Comparison of ENCODE assay signal across 20 cellular contexts in genomic region chr14:31961881-31962280, GRCh38.
DNase-seq lines count a peak whose midpoint lies in the region; ATAC-seq, FAIRE-seq and TF ChIP-seq lines count a peak whose summit lies in the region.
"Had no signal": no experiment of that assay in that cellular context is flagged by ENCODE, and none has a peak within 500 bp of the region (broad histone marks: within the 10 kb centered on the region; RNA-seq: fewer than 3 reads in every experiment).

No MANE protein-coding gene starts in this region.

- dilution Hi-C loops in mammary epithelial cell (cut with HindIII; ENCODE audit: low sequenced_read_pairs): no loop called here

- H3K36me3 Mint-ChIP-seq in MCF 10A (ENCODE audit: insufficient read depth, unreplicated experiment) (peaks cover 6% of the 10 kb centered on the region), nephron (ENCODE audit: low read depth) (no peaks in the 10 kb centered on the region)

- peak overlapping the region; percentile 50 for H2AFZ ChIP-seq in mammary epithelial cell (ENCODE audit: low read depth, low read length)

- intact Hi-C loops in mammary epithelial cell (cut with micrococcal nuclease) (no loop called here), MCF 10A (cut with micrococcal nuclease) (no loop called here), esophagus muscularis mucosa (cut with DNase I) (no loop called here)

- no peak for FAIRE-seq in urothelium cell line (lab: Jason Lieb, UNC)
- FAIRE-seq: K562 had no signal

- no peaks in the 10 kb centered on the region for H3K9me3 ChIP-seq in mammary epithelial cell (replicated peaks; ENCODE audit: insufficient read depth, low read length)
- no peaks in the 10 kb centered on the region for H3K9me3 ChIP-seq in esophagus muscularis mucosa
- H3K9me3 ChIP-seq: BE2C, HAP-1, SJSA1 had no signal

- no peak overlapping the region for H3K4me2 ChIP-seq in mammary epithelial cell (ENCODE audit: insufficient read depth, low read depth, low read length)

- no TSS peak for BruUV-seq in mammary epithelial cell (replicated peaks; lab: Mats Ljungman, UMichigan)
- no TSS peak for BruUV-seq in MCF 10A (replicated peaks; lab: Mats Ljungman, UMichigan)

- no peak for TF ChIP-seq POLR2A in esophagus muscularis mucosa (IDR thresholded peaks at IDR 0.05; ENCODE audit: low read depth)

- H3K9me3 Mint-ChIP-seq in MCF 10A (ENCODE audit: unreplicated experiment): peaks cover 10% of the 10 kb centered on the region
- peaks cover 3% of the 10 kb centered on the region for H3K9me3 Mint-ChIP-seq in nephron
- H3K9me3 Mint-ChIP-seq: CD4-positive, alpha-beta T cell had no signal

- TF ChIP-seq EP300 in esophagus muscularis mucosa (IDR thresholded peaks at IDR 0.05): no peak

- H3K4me1 ChIP-seq in mammary epithelial cell (ENCODE audit: insufficient read depth, low read length): peaks cover 39% of the 10 kb centered on the region
- H3K4me1 ChIP-seq in esophagus muscularis mucosa: peaks cover 4 to 16% (median 8%) of the 10 kb centered on the region in 4 donors
- H3K4me1 ChIP-seq: BE2C had no signal

- WGBS in mammary epithelial cell (ENCODE audit: low coverage, missing lambda C conversion rate): 80% methylated on average over 3 of the region's 3 CpGs
- 89% methylated on average over 3 of the region's 3 CpGs for WGBS in esophagus muscularis mucosa

- POLR2A ChIA-PET in MCF 10A (lab: Yijun Ruan, JAX): interaction anchor here (0.6 kb wide), 1 partner anchor 35 kb away, joined by 3 read pairs; no protein-coding TSS in a partner anchor

- in situ Hi-C loops in mammary epithelial cell (cut with MboI; ENCODE audit: low sequenced_read_pairs in 2 of 2): no loop called here

- H3K79me2 ChIP-seq in mammary epithelial cell (ENCODE audit: insufficient read depth, low read length): no peaks in the 10 kb centered on the region

- no peak for TF ChIP-seq CTCF in mammary epithelial cell (conservative IDR thresholded peaks at IDR 0.05 in 1 of 2, IDR thresholded peaks at IDR 0.05 in 1 of 2; ENCODE audit: extremely low read depth in 1 of 2, insufficient read depth in 1 of 2, low read depth in 1 of 2, low read length in 2 of 2)
- TF ChIP-seq CTCF in MCF 10A (IDR thresholded peaks at IDR 0.05; ENCODE audit: unreplicated experiment): no peak
- no peak for TF ChIP-seq CTCF in esophagus muscularis mucosa (IDR thresholded peaks at IDR 0.05)
- TF ChIP-seq CTCF in nephron (IDR thresholded peaks at IDR 0.05; ENCODE audit: unreplicated experiment in 3 of 3): no peak

- H3K4me3 Mint-ChIP-seq in MCF 10A (ENCODE audit: unreplicated experiment) (no peak overlapping the region), nephron (no peak overlapping the region)
- H3K4me3 Mint-ChIP-seq: CD4-positive, alpha-beta T cell had no signal

- DNase-seq in mammary epithelial cell (no peak), MCF 10A (ENCODE audit: unreplicated experiment) (no peak), esophagus muscularis mucosa (ENCODE audit: extremely low spot score) (peak; percentile 55), urothelium cell line (ENCODE audit: low spot score) (no peak), cortex of kidney (lab: John Stamatoyannopoulos, UW) (no peak), amniotic stem cell (lab: John Stamatoyannopoulos, UW) (no peak)
- DNase-seq: 8988T; BE2C; CD4-positive, alpha-beta T cell; DMS79; NCI-H1048; NCI-H226; NCI-H69; SW 1271 had no signal

- CTCF ChIA-PET in mammary epithelial cell (lab: Charles Lee; ENCODE audit: low non-redundant PET) (no interaction called here), MCF 10A (lab: Yijun Ruan, JAX) (interaction anchor here (0.6 kb wide), 2 partner anchors 291 to 624 kb away, joined by 3 to 4 read pairs; no protein-coding TSS in a partner anchor)

- H3K27me3 ChIP-seq in mammary epithelial cell (ENCODE audit: insufficient read depth, low read length) (no peaks in the 10 kb centered on the region), esophagus muscularis mucosa (no peaks in the 10 kb centered on the region)
- H3K27me3 ChIP-seq: BE2C, SJSA1 had no signal

- no peak for ATAC-seq in HG03039 (IDR thresholded peaks at IDR 0.05; ENCODE audit: unreplicated experiment)
- ATAC-seq: K562 had no signal

- no peak overlapping the region for H3K4me3 ChIP-seq in mammary epithelial cell (replicated peaks in 1 of 3; ENCODE audit: insufficient read depth in 1 of 3, low read depth in 2 of 3, low read length in 3 of 3)
- no peak overlapping the region for H3K4me3 ChIP-seq in esophagus muscularis mucosa
- H3K4me3 ChIP-seq: HAP-1, K562, SJSA1 had no signal

- no peaks in the 10 kb centered on the region for H3K27me3 Mint-ChIP-seq in MCF 10A (ENCODE audit: insufficient read depth, unreplicated experiment)
- H3K27me3 Mint-ChIP-seq in nephron (ENCODE audit: low read depth): no peaks in the 10 kb centered on the region

- no peaks in the 10 kb centered on the region for H3K36me3 ChIP-seq in mammary epithelial cell (ENCODE audit: insufficient read depth, low read length)
- H3K36me3 ChIP-seq in esophagus muscularis mucosa: no peaks in the 10 kb centered on the region
- H3K36me3 ChIP-seq: BE2C, HAP-1, SJSA1 had no signal

- H4K20me1 ChIP-seq in mammary epithelial cell (ENCODE audit: insufficient read depth, low read length): no peaks in the 10 kb centered on the region

- H3K27ac ChIP-seq in mammary epithelial cell (ENCODE audit: insufficient read depth, low read depth, low read length) (no peak overlapping the region), esophagus muscularis mucosa (replicated peaks in 1 of 4) (no peak overlapping the region)
- H3K27ac ChIP-seq: RWPE1, SJSA1 had no signal

- peaks cover 5% of the 10 kb centered on the region for H3K4me1 Mint-ChIP-seq in MCF 10A (ENCODE audit: insufficient read depth, unreplicated experiment)
- H3K4me1 Mint-ChIP-seq in nephron: peaks cover 70% of the 10 kb centered on the region

- no peak overlapping the region for H3K27ac Mint-ChIP-seq in MCF 10A (ENCODE audit: low read depth, unreplicated experiment)
- peak overlapping the region; percentile 50 to 89 (median 54) for H3K27ac Mint-ChIP-seq in nephron
- H3K27ac Mint-ChIP-seq: CD4-positive, alpha-beta T cell had no signal

- no peak overlapping the region for H3K9ac ChIP-seq in mammary epithelial cell (ENCODE audit: insufficient read depth, low read length)
